21 cellular contexts compared by ENCODE assay signal in the genomic region with DNA sequence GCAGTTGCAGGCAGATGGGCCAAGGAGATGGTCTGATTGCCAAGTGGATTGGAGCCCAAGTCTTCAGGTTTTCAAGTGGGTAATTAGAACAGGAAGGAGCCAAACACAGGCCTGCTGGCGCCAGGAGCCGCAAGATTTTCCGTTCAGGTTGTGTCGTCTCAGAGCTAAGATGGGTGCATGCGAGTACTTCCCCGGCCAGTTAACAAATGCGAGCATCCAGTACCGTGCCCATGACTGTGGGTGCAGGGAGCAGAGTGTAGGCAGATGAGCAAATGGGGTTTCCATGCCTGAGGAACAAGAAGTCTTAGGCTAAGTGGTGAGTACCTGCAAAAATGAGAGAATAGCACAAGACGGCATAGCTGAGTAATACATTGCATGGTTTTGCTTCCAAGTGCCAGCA.
A peak's percentile ranks its signal among the peaks of the same experiment; 100 is the strongest.
DNase-seq lines count a peak whose midpoint lies in the region; ATAC-seq, FAIRE-seq and TF ChIP-seq lines count a peak whose summit lies in the region.
"Had no signal": no experiment of that assay in that cellular context is flagged by ENCODE, and none has a peak within 500 bp of the region (broad histone marks: within the 10 kb centered on the region; RNA-seq: fewer than 3 reads in every experiment).

No MANE protein-coding gene starts in this region.

- H3K4me1 Mint-ChIP-seq in CD4-positive, CD25-positive, alpha-beta regulatory T cell: peaks cover 58 to 91% (median 76%) of the 10 kb centered on the region in 4 donors
- H3K4me1 Mint-ChIP-seq in dendritic cell treated with granulocyte-macrophage colony-stimulating factor and Interleukin-4, amounts not matched to agents 40 ng/mL and 50 ng/mL, for 4 days (ENCODE audit: low read depth): peaks cover 76% of the 10 kb centered on the region

- H3K27me3 Mint-ChIP-seq in CD4-positive, CD25-positive, alpha-beta regulatory T cell: no peaks in the 10 kb centered on the region
- no peaks in the 10 kb centered on the region for H3K27me3 Mint-ChIP-seq in dendritic cell treated with granulocyte-macrophage colony-stimulating factor and Interleukin-4, amounts not matched to agents 40 ng/mL and 50 ng/mL, for 4 days

- H3K9me3 Mint-ChIP-seq in CD4-positive, CD25-positive, alpha-beta regulatory T cell: peaks cover 0 to 2% (median 0%) of the 10 kb centered on the region in 7 donors
- H3K9me3 Mint-ChIP-seq in dendritic cell treated with granulocyte-macrophage colony-stimulating factor and Interleukin-4, amounts not matched to agents 40 ng/mL and 50 ng/mL, for 4 days: no peaks in the 10 kb centered on the region

- peak overlapping the region in 1 of 4 donors; percentile 2 for H3K4me3 Mint-ChIP-seq in CD4-positive, CD25-positive, alpha-beta regulatory T cell
- H3K4me3 Mint-ChIP-seq in dendritic cell treated with granulocyte-macrophage colony-stimulating factor and Interleukin-4, amounts not matched to agents 40 ng/mL and 50 ng/mL, for 4 days: no peak overlapping the region
- H3K4me3 Mint-ChIP-seq: T-helper 2 cell treated with Interferon-gamma antibody and Interleukin-4, amounts not matched to agents 5 μg/mL and 100 μg/mL, for 36 hours had no signal

- H3K27ac Mint-ChIP-seq in CD4-positive, CD25-positive, alpha-beta regulatory T cell: peak overlapping the region in 2 of 3 donors; percentile 45 to 67
- H3K27ac Mint-ChIP-seq in dendritic cell treated with granulocyte-macrophage colony-stimulating factor and Interleukin-4, amounts not matched to agents 40 ng/mL and 50 ng/mL, for 4 days: peak overlapping the region; percentile 35
- H3K27ac Mint-ChIP-seq: T-helper 2 cell treated with Interferon-gamma antibody and Interleukin-4, amounts not matched to agents 5 μg/mL and 100 μg/mL, for 36 hours had no signal

- peaks cover 40% of the 10 kb centered on the region for H3K4me1 ChIP-seq in CD4-positive, CD25-positive, alpha-beta regulatory T cell (ENCODE audit: control insufficient read depth, insufficient read depth, low read length, poor library complexity, severe bottlenecking)
- H3K4me1 ChIP-seq in neutrophil (ENCODE audit: control insufficient read depth in 1 of 2, insufficient read depth in 1 of 2, low read depth in 1 of 2, low read length in 1 of 2): peaks cover 30 to 55% of the 10 kb centered on the region in 2 experiments
- no peaks in the 10 kb centered on the region; a peak in 1 of 4 replicates for H3K4me1 ChIP-seq in SK-N-SH (ENCODE audit: control insufficient read depth in 1 of 2, insufficient read depth in 2 of 2, low read depth in 1 of 2, low read length in 1 of 2)
- H3K4me1 ChIP-seq: breast epithelium, Caco-2 had no signal

- H3K36me3 Mint-ChIP-seq in CD4-positive, CD25-positive, alpha-beta regulatory T cell: peaks cover 21% of the 10 kb centered on the region
- H3K36me3 Mint-ChIP-seq in dendritic cell treated with granulocyte-macrophage colony-stimulating factor and Interleukin-4, amounts not matched to agents 40 ng/mL and 50 ng/mL, for 4 days (ENCODE audit: low read depth): peaks cover 47% of the 10 kb centered on the region

- H3F3A ChIP-seq in SK-N-SH (replicated peaks; ENCODE audit: insufficient read depth): no peaks in the 10 kb centered on the region

- no peak overlapping the region for H3K4me3 ChIP-seq in CD4-positive, CD25-positive, alpha-beta regulatory T cell (ENCODE audit: low read depth, low read length)
- H3K4me3 ChIP-seq in neutrophil (ENCODE audit: low read depth in 1 of 2, low read length in 1 of 2) (peak overlapping the region in 1 of 2 experiments; percentile 3), SK-N-SH (ENCODE audit: low read depth in 2 of 2, low read length in 1 of 2) (no peak overlapping the region)
- H3K4me3 ChIP-seq: breast epithelium, coronary artery, Peyer's patch had no signal

- TF ChIP-seq RAD21 in SK-N-SH (IDR thresholded peaks at IDR 0.05; ENCODE audit: low read length): no peak

- DNase-seq in CD4-positive, CD25-positive, alpha-beta regulatory T cell: no peak
- DNase-seq in GM19239 (ENCODE audit: insufficient read length, low spot score) (no peak), SK-N-SH (no peak), NOMO-1 treated with dmso at 0.1 percent for 144 hours (lab: John Stamatoyannopoulos, UW; ENCODE audit: unreplicated experiment) (no peak), middle frontal gyrus (ENCODE audit: extremely low spot score, low spot score) (no peak)
- DNase-seq: Caco-2; H7; kidney glomerular epithelial cell; mesendoderm; NCI-H1092; Peyer's patch; retina; stimulated activated CD4-positive, alpha-beta T cell treated with anti-CD3 and anti-CD28 coated beads, Interleukin-12 subunit alpha, Interleukin-12 subunit beta, amount 100 ng/mL, for 4 hours; stimulated activated CD8-positive, alpha-beta memory T cell treated with anti-CD3 and anti-CD28 coated beads, Interleukin-4, amount 100 ng/mL, for 48 hours had no signal

- H3K79me2 ChIP-seq in SK-N-SH (ENCODE audit: insufficient read depth): no peaks in the 10 kb centered on the region

- CTCF ChIA-PET in SK-N-SH (lab: Yijun Ruan, JAX): interaction anchor here (1.0 kb wide), 1 partner anchor 12 kb away, joined by 3 read pairs; no protein-coding TSS in a partner anchor

- H2AFZ ChIP-seq in SK-N-SH (ENCODE audit: low read depth): no peak overlapping the region

- no peak overlapping the region for H3K27ac ChIP-seq in CD4-positive, CD25-positive, alpha-beta regulatory T cell (ENCODE audit: insufficient read depth, low read length, poor library complexity, severe bottlenecking)
- peak overlapping the region; percentile 76 for H3K27ac ChIP-seq in neutrophil
- no peak overlapping the region for H3K27ac ChIP-seq in SK-N-SH (ENCODE audit: low read depth in 2 of 2, low read length in 1 of 2)
- H3K27ac ChIP-seq: coronary artery, Peyer's patch had no signal

- H3K36me3 ChIP-seq in CD4-positive, CD25-positive, alpha-beta regulatory T cell (ENCODE audit: control insufficient read depth, insufficient read depth, low read length): peaks cover 5% of the 10 kb centered on the region
- H3K36me3 ChIP-seq in neutrophil: no peaks in the 10 kb centered on the region
- H3K36me3 ChIP-seq in SK-N-SH (replicated peaks in 1 of 2; ENCODE audit: control insufficient read depth in 1 of 2, insufficient read depth in 2 of 2, low read length in 1 of 2): no peaks in the 10 kb centered on the region
- H3K36me3 ChIP-seq: breast epithelium, Peyer's patch had no signal

- POLR2A ChIA-PET in SK-N-SH (lab: Yijun Ruan, JAX): no interaction called here

- ATAC-seq in CD4-positive, CD25-positive, alpha-beta regulatory T cell (ENCODE audit: low read depth in 2 of 2): no peak

- H3K9ac ChIP-seq in SK-N-SH: no peak overlapping the region

- H3K27me3 ChIP-seq in CD4-positive, CD25-positive, alpha-beta regulatory T cell (ENCODE audit: control insufficient read depth, insufficient read depth, low read length): no peaks in the 10 kb centered on the region
- no peaks in the 10 kb centered on the region for H3K27me3 ChIP-seq in neutrophil
- H3K27me3 ChIP-seq in SK-N-SH (ENCODE audit: insufficient read depth): no peaks in the 10 kb centered on the region
- H3K27me3 ChIP-seq: breast epithelium, Peyer's patch had no signal

- peak; percentile 45 for FAIRE-seq in GM19239 (lab: Jason Lieb, UNC)
- FAIRE-seq: frontal cortex, G401.6 had no signal

- TF ChIP-seq CTCF in neutrophil (IDR thresholded peaks at IDR 0.05) (no peak), SK-N-SH (IDR thresholded peaks at IDR 0.05) (no peak)

- H3K4me2 ChIP-seq in SK-N-SH: no peak overlapping the region

- 97% methylated on average over 9 of the region's 9 CpGs for WGBS in SK-N-SH (ENCODE audit: low lambda C conversion rate)

- no peaks in the 10 kb centered on the region for H3K9me3 ChIP-seq in CD4-positive, CD25-positive, alpha-beta regulatory T cell (ENCODE audit: control insufficient read depth in 2 of 2, low read length in 2 of 2)
- H3K9me3 ChIP-seq in neutrophil: no peaks in the 10 kb centered on the region
- H3K9me3 ChIP-seq in SK-N-SH: no peaks in the 10 kb centered on the region
- H3K9me3 ChIP-seq: breast epithelium, Caco-2, Peyer's patch had no signal

- no peak for TF ChIP-seq EP300 in SK-N-SH (IDR thresholded peaks at IDR 0.05; ENCODE audit: borderline replicate concordance in 1 of 2, low read depth in 1 of 2, low read length in 1 of 2)

- H3K9me2 ChIP-seq in SK-N-SH: no peaks in the 10 kb centered on the region

- intact Hi-C loops in dendritic cell treated with granulocyte-macrophage colony-stimulating factor and Interleukin-4, amounts not matched to agents 40 ng/mL and 50 ng/mL, for 4 days (cut with micrococcal nuclease): loop anchor here (5.0 kb wide), 1 partner anchor 90 kb away; a partner anchor contains a TSS

- H4K20me1 ChIP-seq in SK-N-SH (ENCODE audit: insufficient read depth): no peaks in the 10 kb centered on the region

TF ChIP-seq in SK-N-SH, 30 proteins besides CTCF, POLR2A, EP300 and RAD21:
- TF ChIP-seq TEAD4 (IDR thresholded peaks at IDR 0.05; ENCODE audit: borderline replicate concordance, insufficient read depth): no peak
- TF ChIP-seq NRF1 (IDR thresholded peaks at IDR 0.05; ENCODE audit: low read depth, low read length): no peak
- TF ChIP-seq, protein P1, sequence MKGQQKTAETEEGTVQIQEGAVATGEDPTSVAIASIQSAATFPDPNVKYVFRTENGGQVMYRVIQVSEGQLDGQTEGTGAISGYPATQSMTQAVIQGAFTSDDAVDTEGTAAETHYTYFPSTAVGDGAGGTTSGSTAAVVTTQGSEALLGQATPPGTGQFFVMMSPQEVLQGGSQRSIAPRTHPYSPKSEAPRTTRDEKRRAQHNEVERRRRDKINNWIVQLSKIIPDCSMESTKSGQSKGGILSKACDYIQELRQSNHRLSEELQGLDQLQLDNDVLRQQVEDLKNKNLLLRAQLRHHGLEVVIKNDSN (IDR thresholded peaks at IDR 0.05; ENCODE audit: borderline replicate concordance, low read depth): no peak
- no peak for TF ChIP-seq YY1 (IDR thresholded peaks at IDR 0.05; ENCODE audit: low read depth)
- TF ChIP-seq, protein P2, sequence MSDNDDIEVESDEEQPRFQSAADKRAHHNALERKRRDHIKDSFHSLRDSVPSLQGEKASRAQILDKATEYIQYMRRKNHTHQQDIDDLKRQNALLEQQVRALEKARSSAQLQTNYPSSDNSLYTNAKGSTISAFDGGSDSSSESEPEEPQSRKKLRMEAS (IDR thresholded peaks at IDR 0.05; ENCODE audit: low read depth): no peak
- TF ChIP-seq, protein P3, sequence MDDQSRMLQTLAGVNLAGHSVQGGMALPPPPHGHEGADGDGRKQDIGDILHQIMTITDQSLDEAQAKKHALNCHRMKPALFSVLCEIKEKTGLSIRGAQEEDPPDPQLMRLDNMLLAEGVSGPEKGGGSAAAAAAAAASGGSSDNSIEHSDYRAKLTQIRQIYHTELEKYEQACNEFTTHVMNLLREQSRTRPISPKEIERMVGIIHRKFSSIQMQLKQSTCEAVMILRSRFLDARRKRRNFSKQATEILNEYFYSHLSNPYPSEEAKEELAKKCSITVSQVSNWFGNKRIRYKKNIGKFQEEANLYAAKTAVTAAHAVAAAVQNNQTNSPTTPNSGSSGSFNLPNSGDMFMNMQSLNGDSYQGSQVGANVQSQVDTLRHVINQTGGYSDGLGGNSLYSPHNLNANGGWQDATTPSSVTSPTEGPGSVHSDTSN (IDR thresholded peaks at IDR 0.05): no peak
- no peak for TF ChIP-seq TCF12 (IDR thresholded peaks at IDR 0.05)
